19 cellular contexts compared by ENCODE assay signal in genomic region chr11:115716577-115717214, GRCh38.
DNase-seq lines count a peak whose midpoint lies in the region; ATAC-seq and TF ChIP-seq lines count a peak whose summit lies in the region.
"Had no signal": no experiment of that assay in that cellular context is flagged by ENCODE, and none has a peak within 500 bp of the region (broad histone marks: within the 10 kb centered on the region; RNA-seq: fewer than 3 reads in every experiment).

No MANE protein-coding gene starts in this region.

- peak; percentile 28 to 65 for DNase-seq in HL-60 (ENCODE audit: low read depth in 1 of 2, low spot score in 1 of 2)
- DNase-seq in SK-MEL-5 (ENCODE audit: low read depth, low spot score) = peak; percentile 79
- no peak for DNase-seq in left ventricle myocardium inferior
- no peak for DNase-seq in retinal pigment epithelial cell (ENCODE audit: low read depth)
- DNase-seq in OCI-LY7 (ENCODE audit: low spot score) = no peak
- DNase-seq in AG08395 (ENCODE audit: low spot score) = no peak
- DNase-seq in CD4-positive, alpha-beta T cell = no peak
- DNase-seq: activated CD4-positive, alpha-beta T cell treated with anti-CD3 and anti-CD28 coated beads for 36 hours; activated CD8-positive, alpha-beta memory T cell treated with anti-CD3 and anti-CD28 coated beads, Interleukin-2, amount 50 U/mL, for 4 hours; activated naive CD4-positive, alpha-beta T cell; DMS53; glutamatergic neuron; MM.1S; NCI-H2107 had no signal

- H3K27me3 ChIP-seq in HL-60 (ENCODE audit: insufficient read depth, poor library complexity, severe bottlenecking) (no peaks in the 10 kb centered on the region), left ventricle myocardium inferior (ENCODE audit: low read depth) (peaks cover 22% of the 10 kb centered on the region)
- no peaks in the 10 kb centered on the region for H3K27me3 ChIP-seq in CD4-positive, alpha-beta T cell (ENCODE audit: control insufficient read depth, insufficient read depth, low read length)
- H3K27me3 ChIP-seq: tibial nerve had no signal

- H3K27me3 Mint-ChIP-seq in CD4-positive, alpha-beta T cell = no peaks in the 10 kb centered on the region

- BruUV-seq in OCI-LY7 (replicated peaks; lab: Mats Ljungman, UMichigan) = no TSS peak

- no peak for TF ChIP-seq CTCF in HL-60 (IDR thresholded peaks at IDR 0.05; ENCODE audit: insufficient read depth, low read length)
- TF ChIP-seq CTCF in left ventricle myocardium inferior (IDR thresholded peaks at IDR 0.05; ENCODE audit: borderline replicate concordance) = no peak
- TF ChIP-seq CTCF in retinal pigment epithelial cell (conservative IDR thresholded peaks at IDR 0.05; ENCODE audit: low read depth, low read length) = no peak
- TF ChIP-seq CTCF in OCI-LY7 (conservative IDR thresholded peaks at IDR 0.05; ENCODE audit: low read length) = no peak
- TF ChIP-seq CTCF in CD4-positive, alpha-beta T cell (IDR thresholded peaks at IDR 0.05) = no peak

- H3K4me1 ChIP-seq in left ventricle myocardium inferior (no peaks in the 10 kb centered on the region), OCI-LY7 (ENCODE audit: insufficient read depth, low read length, poor library complexity, severe bottlenecking) (no peaks in the 10 kb centered on the region)

- H3K36me3 ChIP-seq in left ventricle myocardium inferior (no peaks in the 10 kb centered on the region), OCI-LY7 (ENCODE audit: insufficient read depth, low read length) (no peaks in the 10 kb centered on the region)
- H3K36me3 ChIP-seq: tibial nerve had no signal

- POLR2A ChIA-PET in OCI-LY7 (lab: Charles Lee) = no interaction called here
- POLR2A ChIA-PET in CD4-positive, alpha-beta T cell (lab: Charles Lee) = no interaction called here

- H4K20me1 ChIP-seq in OCI-LY7 (ENCODE audit: insufficient read depth, low read length) = no peaks in the 10 kb centered on the region

- intact Hi-C loops in left ventricle myocardium inferior (cut with micrococcal nuclease) (no loop called here), OCI-LY7 (cut with micrococcal nuclease; ENCODE audit: unreplicated experiment) (no loop called here)
- intact Hi-C loops in CD4-positive, alpha-beta T cell (cut with DNase I, micrococcal nuclease) = no loop called here

- H3K9me3 ChIP-seq in left ventricle myocardium inferior (replicated peaks) (no peaks in the 10 kb centered on the region), OCI-LY7 (ENCODE audit: low read length) (no peaks in the 10 kb centered on the region)
- no peaks in the 10 kb centered on the region for H3K9me3 ChIP-seq in CD4-positive, alpha-beta T cell (ENCODE audit: control insufficient read depth, low read length)
- H3K9me3 ChIP-seq: tibial nerve had no signal

- CTCF ChIA-PET in OCI-LY7 (lab: Charles Lee; ENCODE audit: unreplicated experiment) = no interaction called here
- CTCF ChIA-PET in CD4-positive, alpha-beta T cell (lab: Charles Lee) = no interaction called here

- no peak for ATAC-seq in HG03354 (IDR thresholded peaks at IDR 0.05; ENCODE audit: poor library complexity, severe bottlenecking, unreplicated experiment)
- ATAC-seq in CD4-positive, alpha-beta T cell (ENCODE audit: poor library complexity) = no peak
- ATAC-seq: activated CD4-positive, alpha-beta T cell treated with anti-CD3 and anti-CD28 coated beads for 36 hours; HepG2 had no signal

- H3K4me3 Mint-ChIP-seq in CD4-positive, alpha-beta T cell = no peak overlapping the region
- H3K4me3 Mint-ChIP-seq: activated CD4-positive, alpha-beta T cell treated with anti-CD3 and anti-CD28 coated beads for 36 hours had no signal

- H3K27ac Mint-ChIP-seq in CD4-positive, alpha-beta T cell = no peak overlapping the region
- H3K27ac Mint-ChIP-seq: activated CD4-positive, alpha-beta T cell treated with anti-CD3 and anti-CD28 coated beads for 36 hours had no signal

- no peaks in the 10 kb centered on the region for H3K9me2 ChIP-seq in OCI-LY7 (ENCODE audit: insufficient read depth, low read length)

- no peaks in the 10 kb centered on the region for H3K4me1 Mint-ChIP-seq in CD4-positive, alpha-beta T cell (ENCODE audit: low read depth)
- H3K4me1 Mint-ChIP-seq: activated CD4-positive, alpha-beta T cell treated with anti-CD3 and anti-CD28 coated beads for 36 hours had no signal

- no peak overlapping the region for H3K27ac ChIP-seq in HL-60 (replicated peaks)
- H3K27ac ChIP-seq in left ventricle myocardium inferior (replicated peaks) = no peak overlapping the region
- H3K27ac ChIP-seq in OCI-LY7 (ENCODE audit: low read depth, low read length, poor library complexity, severe bottlenecking) = no peak overlapping the region
- H3K27ac ChIP-seq in CD4-positive, alpha-beta T cell (ENCODE audit: low read depth, low read length) = no peak overlapping the region
- H3K27ac ChIP-seq: coronary artery had no signal

- no peaks in the 10 kb centered on the region for H3K79me2 ChIP-seq in OCI-LY7 (ENCODE audit: insufficient read depth, low read depth, low read length)

- H3K4me3 ChIP-seq in HL-60 (replicated peaks; ENCODE audit: insufficient read depth, low read length) = no peak overlapping the region
- H3K4me3 ChIP-seq in left ventricle myocardium inferior = peak overlapping the region; percentile 42
- H3K4me3 ChIP-seq in retinal pigment epithelial cell (ENCODE audit: low read length) = peak overlapping the region; percentile 14
- H3K4me3 ChIP-seq in OCI-LY7 (ENCODE audit: low read depth, low read length, poor library complexity, severe bottlenecking) = no peak overlapping the region
- H3K4me3 ChIP-seq: coronary artery, smooth muscle cell had no signal

- no peak overlapping the region for H2AFZ ChIP-seq in OCI-LY7 (ENCODE audit: low read length)

- in situ Hi-C loops in SK-MEL-5 (cut with HindIII; ENCODE audit: low pct_unique_long_range_greater_than_20kb, low sequenced_read_pairs) = no loop called here

- H3K9me3 Mint-ChIP-seq in CD4-positive, alpha-beta T cell = no peaks in the 10 kb centered on the region

- H3K4me2 ChIP-seq in OCI-LY7 (ENCODE audit: low read length) = no peak overlapping the region
- H3K4me2 ChIP-seq: smooth muscle cell had no signal

- H3K36me3 Mint-ChIP-seq in CD4-positive, alpha-beta T cell (ENCODE audit: low read depth) = no peaks in the 10 kb centered on the region

Comparison
In these comparisons a context has a peak if more than half of its experiments do, and no peak if none do; other contexts are left out.
1. DNase-seq: peak in HL-60 (2 of 2) and SK-MEL-5 (single experiment); none in left ventricle myocardium inferior (single experiment), retinal pigment epithelial cell (single experiment), OCI-LY7 (single experiment), AG08395 (single experiment) and CD4-positive, alpha-beta T cell (0 of 10).
2. H3K4me3 ChIP-seq: peak in left ventricle myocardium inferior (single experiment) and retinal pigment epithelial cell (single experiment); none in HL-60 (single experiment) and OCI-LY7 (single experiment).